In genomic region chr10:11300071-11300470, GRCh38 we compare ENCODE assay signal across 14 cellular contexts.
"Had no signal": no experiment of that assay in that cellular context is flagged by ENCODE, and none has a peak within 500 bp of the region (broad histone marks: within the 10 kb centered on the region; RNA-seq: fewer than 3 reads in every experiment).

No MANE protein-coding gene starts in this region.

- H3K36me3 ChIP-seq: adrenal gland, right lobe of liver had no signal

- H3K4me3 ChIP-seq: adrenal gland, esophagus muscularis mucosa, left lung, right lobe of liver, SK-N-MC, smooth muscle cell had no signal

- DNase-seq: activated naive CD4-positive, alpha-beta T cell treated with anti-CD3 and anti-CD28 coated beads for 36 hours; adrenal gland; hippocampal formation; kidney; left lung; naive thymus-derived CD8-positive, alpha-beta T cell; right lobe of liver; stimulated activated naive CD8-positive, alpha-beta T cell treated with anti-CD3 and anti-CD28 coated beads, Interleukin-15, amount 100 ng/mL, for 72 hours; T-helper 9 cell had no signal

- H3K27ac Mint-ChIP-seq: activated naive CD4-positive, alpha-beta T cell treated with anti-CD3 and anti-CD28 coated beads for 36 hours; type B pancreatic cell had no signal

- H3K27me3 ChIP-seq: adrenal gland, esophagus muscularis mucosa, left lung, right lobe of liver had no signal

- FAIRE-seq: endometrium, kidney had no signal

- H3K4me3 Mint-ChIP-seq: activated naive CD4-positive, alpha-beta T cell treated with anti-CD3 and anti-CD28 coated beads for 36 hours; stimulated activated naive CD8-positive, alpha-beta T cell treated with anti-CD3 and anti-CD28 coated beads, Interleukin-15, amount 100 ng/mL, for 72 hours; type B pancreatic cell had no signal

- H3K9me3 ChIP-seq: adrenal gland, esophagus muscularis mucosa, left lung, right lobe of liver had no signal

- H3K27me3 Mint-ChIP-seq: naive thymus-derived CD8-positive, alpha-beta T cell; stimulated activated naive CD8-positive, alpha-beta T cell treated with anti-CD3 and anti-CD28 coated beads, Interleukin-15, amount 100 ng/mL, for 72 hours; type B pancreatic cell had no signal

- H3K9me3 Mint-ChIP-seq: naive thymus-derived CD8-positive, alpha-beta T cell had no signal

- H3K27ac ChIP-seq: adrenal gland, esophagus muscularis mucosa, left lung, right lobe of liver, SK-N-MC had no signal

- H3K4me1 ChIP-seq: adrenal gland, esophagus muscularis mucosa, left lung, right lobe of liver had no signal
